8 cellular contexts compared by ENCODE assay signal in the genomic region with DNA sequence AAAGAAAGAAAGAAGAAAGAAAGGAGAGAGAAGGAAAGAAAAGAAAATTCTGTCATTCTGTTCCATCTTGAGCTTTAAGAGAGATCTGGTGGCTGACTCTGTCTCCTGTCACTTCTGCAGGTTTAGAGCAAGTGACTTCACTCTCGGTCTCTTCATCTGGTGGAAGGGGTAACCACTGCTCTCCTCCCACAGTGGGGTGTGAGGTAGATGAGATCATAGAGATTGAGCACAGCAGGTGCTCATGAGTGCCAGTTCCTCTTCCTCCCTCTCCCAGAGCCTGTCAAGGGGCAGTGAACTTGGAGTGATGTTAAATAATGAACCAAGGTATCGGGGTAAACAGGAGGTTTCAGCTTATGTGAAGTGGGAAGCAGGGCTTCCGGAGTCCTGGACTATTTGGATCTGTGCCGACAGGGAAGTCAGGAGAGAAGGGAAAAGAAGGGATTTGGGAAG. TPM values are rescaled to one million over a fixed set of nuclear protein-coding genes. Genes with fewer than 3 reads are reported as not detected.
DNase-seq lines count a peak whose midpoint lies in the region; ATAC-seq and TF ChIP-seq lines count a peak whose summit lies in the region.

No MANE protein-coding gene starts in this region.

- H3K4me1 Mint-ChIP-seq in CD4-positive, CD25-positive, alpha-beta regulatory T cell = peaks cover 5 to 39% (median 23%) of the 10 kb centered on the region in 4 donors
- H3K4me1 Mint-ChIP-seq in IgD-negative memory B cell (peaks cover 11 to 12% (median 11%) of the 10 kb centered on the region in 3 donors), T-cell (peaks cover 23 to 36% (median 30%) of the 10 kb centered on the region in 3 donors)
- peaks cover 43% of the 10 kb centered on the region for H3K4me1 Mint-ChIP-seq in central memory CD8-positive, alpha-beta T cell

- DNase-seq in CD4-positive, CD25-positive, alpha-beta regulatory T cell = peak in 2 of 3 donors; percentile 64 to 82
- DNase-seq in GM20000 (ENCODE audit: low spot score) = peak; percentile 85
- peak in 33 of 34 experiments; percentile 22 to 71 (median 48) for DNase-seq in T-cell
- DNase-seq in central memory CD8-positive, alpha-beta T cell (ENCODE audit: low spot score in 2 of 2) = peak in 1 of 2 donors; percentile 57
- peak; percentile 12 for DNase-seq in stimulated activated CD8-positive, alpha-beta memory T cell treated with anti-CD3 and anti-CD28 coated beads, Interleukin-7, amount 100 ng/mL, for 24 hours (ENCODE audit: low read depth)
- no peak for DNase-seq in omental fat pad (ENCODE audit: low spot score)
- DNase-seq in NCI-H526 (lab: John Stamatoyannopoulos, UW) = no peak

- H3K9me3 Mint-ChIP-seq in CD4-positive, CD25-positive, alpha-beta regulatory T cell = no peaks in the 10 kb centered on the region
- no peaks in the 10 kb centered on the region for H3K9me3 Mint-ChIP-seq in IgD-negative memory B cell
- no peaks in the 10 kb centered on the region for H3K9me3 Mint-ChIP-seq in T-cell
- H3K9me3 Mint-ChIP-seq in central memory CD8-positive, alpha-beta T cell = no peaks in the 10 kb centered on the region

- POLR2A ChIA-PET in T-cell (lab: Charles Lee) = no interaction called here

- H3K9me3 ChIP-seq in CD4-positive, CD25-positive, alpha-beta regulatory T cell (ENCODE audit: control insufficient read depth in 2 of 2, low read length in 2 of 2) = no peaks in the 10 kb centered on the region

- no peak overlapping the region for H3K27ac ChIP-seq in CD4-positive, CD25-positive, alpha-beta regulatory T cell (ENCODE audit: insufficient read depth, low read length, poor library complexity, severe bottlenecking)

- peak; percentile 90 for ATAC-seq in CD4-positive, CD25-positive, alpha-beta regulatory T cell (ENCODE audit: low read depth in 2 of 2)
- ATAC-seq in T-cell (replicated peaks in 1 of 4) (peak; percentile 86 to 94 (median 86)), omental fat pad (ENCODE audit: low FRiP score) (no peak)
- peak; percentile 86 for ATAC-seq in central memory CD8-positive, alpha-beta T cell (replicated peaks; ENCODE audit: extremely low read depth, poor library complexity, severe bottlenecking)

- peak overlapping the region in 3 of 4 donors; percentile 13 to 19 (median 14) for H3K4me3 Mint-ChIP-seq in CD4-positive, CD25-positive, alpha-beta regulatory T cell
- H3K4me3 Mint-ChIP-seq in IgD-negative memory B cell = no peak overlapping the region
- peak overlapping the region in 1 of 3 donors; percentile 34 for H3K4me3 Mint-ChIP-seq in T-cell
- no peak overlapping the region for H3K4me3 Mint-ChIP-seq in central memory CD8-positive, alpha-beta T cell

- CTCF ChIA-PET in T-cell (lab: Charles Lee) = interaction anchor here in 1 of 2 donors (0.9 to 1.7 kb wide), 3 partner anchors 47 to 68 kb away, joined by 3 to 5 read pairs (median 4); no protein-coding TSS in a partner anchor

- H3K27ac Mint-ChIP-seq in CD4-positive, CD25-positive, alpha-beta regulatory T cell = peak overlapping the region; percentile 88 to 96 (median 91)
- H3K27ac Mint-ChIP-seq in IgD-negative memory B cell (peak overlapping the region in 2 of 3 donors; percentile 46 to 60), T-cell (peak overlapping the region; percentile 80 to 88)
- peak overlapping the region; percentile 79 for H3K27ac Mint-ChIP-seq in central memory CD8-positive, alpha-beta T cell (ENCODE audit: low read depth)

- H3K36me3 ChIP-seq in CD4-positive, CD25-positive, alpha-beta regulatory T cell (ENCODE audit: control insufficient read depth, insufficient read depth, low read length) = no peaks in the 10 kb centered on the region

- no peaks in the 10 kb centered on the region for H3K36me3 Mint-ChIP-seq in CD4-positive, CD25-positive, alpha-beta regulatory T cell
- H3K36me3 Mint-ChIP-seq in IgD-negative memory B cell = no peaks in the 10 kb centered on the region
- no peaks in the 10 kb centered on the region for H3K36me3 Mint-ChIP-seq in T-cell
- peaks cover 6% of the 10 kb centered on the region for H3K36me3 Mint-ChIP-seq in central memory CD8-positive, alpha-beta T cell (ENCODE audit: insufficient read depth)

- H3K4me3 ChIP-seq in CD4-positive, CD25-positive, alpha-beta regulatory T cell (ENCODE audit: low read depth, low read length) = peak overlapping the region; percentile 11

- H3K27me3 ChIP-seq in CD4-positive, CD25-positive, alpha-beta regulatory T cell (ENCODE audit: control insufficient read depth, insufficient read depth, low read length) = no peaks in the 10 kb centered on the region

- no peaks in the 10 kb centered on the region for H3K27me3 Mint-ChIP-seq in CD4-positive, CD25-positive, alpha-beta regulatory T cell
- H3K27me3 Mint-ChIP-seq in IgD-negative memory B cell (peaks cover 10% of the 10 kb centered on the region), T-cell (peaks cover 0 to 4% of the 10 kb centered on the region in 2 donors)
- H3K27me3 Mint-ChIP-seq in central memory CD8-positive, alpha-beta T cell = no peaks in the 10 kb centered on the region

- no peak for TF ChIP-seq CTCF in GM20000 (IDR thresholded peaks at IDR 0.05; ENCODE audit: extremely low read depth, missing control alignments)
- no peak for TF ChIP-seq CTCF in omental fat pad (IDR thresholded peaks at IDR 0.05)

- H3K4me1 ChIP-seq in CD4-positive, CD25-positive, alpha-beta regulatory T cell (ENCODE audit: control insufficient read depth, insufficient read depth, low read length, poor library complexity, severe bottlenecking) = peaks cover 26% of the 10 kb centered on the region

RNA-seq across cellular contexts. Expression of a gene that starts 47.7 kb away (rescaled TPM):
- not detected for total RNA-seq in CD4-positive, CD25-positive, alpha-beta regulatory T cell
- under 1 TPM in 2 of 4 donors, not detected in 2; 0.07 to 0.17 TPM for polyA plus RNA-seq in CD4-positive, CD25-positive, alpha-beta regulatory T cell
- not detected for polyA plus RNA-seq in IgD-negative memory B cell
- total RNA-seq in T-cell = not detected
- total RNA-seq in omental fat pad = 1 to 10 TPM in 2 of 4 donors, under 1 TPM in 1, not detected in 1; 0.94 to 2.2 (median 1.3) TPM

Comparison
In these comparisons a context has a peak if more than half of its experiments do, and no peak if none do; other contexts are left out.
1. DNase-seq: peak in CD4-positive, CD25-positive, alpha-beta regulatory T cell (2 of 3), GM20000 (single experiment), T-cell (33 of 34) and stimulated activated CD8-positive, alpha-beta memory T cell treated with anti-CD3 and anti-CD28 coated beads, Interleukin-7, amount 100 ng/mL, for 24 hours (single experiment); none in omental fat pad (single experiment) and NCI-H526 (0 of 2).
2. H3K4me3 Mint-ChIP-seq: peak in CD4-positive, CD25-positive, alpha-beta regulatory T cell (3 of 4); none in IgD-negative memory B cell (0 of 4) and central memory CD8-positive, alpha-beta T cell (single experiment).
3. Peak in every context shown above with its lines, with median percentiles within 50 percentile points of each other: H3K27ac Mint-ChIP-seq.